Comparison of ENCODE assay signal across 1 cellular context in genomic region chr6:110939429-110939828, GRCh38.
TF ChIP-seq lines count a peak whose summit lies in the region.

No MANE protein-coding gene starts in this region.

TF ChIP-seq in endothelial cell of umbilical vein, 7 proteins besides CTCF, POLR2A, EP300 and RAD21:
- TF ChIP-seq MAX (IDR thresholded peaks at IDR 0.05; ENCODE audit: insufficient read depth, insufficient read length), result no peak
- TF ChIP-seq EZH2 (IDR thresholded peaks at IDR 0.05; ENCODE audit: borderline replicate concordance, low read depth, low read length, severe bottlenecking), result no peak
- no peak for TF ChIP-seq MYC (IDR thresholded peaks at IDR 0.05; ENCODE audit: low read depth, low read length)
- no peak for TF ChIP-seq GATA2 (IDR thresholded peaks at IDR 0.05; ENCODE audit: insufficient read depth, insufficient read length, low read depth, low read length)
